ENCODE assay signal across 1 cellular context in the genomic region with DNA sequence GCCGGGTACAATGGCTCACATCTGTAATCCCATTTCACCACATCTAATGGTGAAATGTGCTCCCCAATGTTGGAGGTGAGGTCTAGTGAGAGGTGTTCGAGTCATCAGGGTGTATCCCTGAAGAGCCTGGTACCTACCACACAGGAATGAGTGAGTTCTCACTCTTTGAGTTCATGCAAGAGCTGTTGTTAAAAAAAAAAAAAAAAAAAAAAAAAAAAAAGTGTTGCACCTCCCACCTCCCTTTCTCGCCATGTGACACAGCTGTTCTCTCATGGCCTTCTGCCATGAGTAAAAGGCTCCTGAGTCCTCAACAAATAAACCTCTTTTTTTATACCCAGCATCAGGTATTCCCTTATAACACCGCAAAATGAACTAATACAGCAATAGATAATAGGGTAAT.
TF ChIP-seq lines count a peak whose summit lies in the region.

No MANE protein-coding gene starts in this region.

TF ChIP-seq in K562, 482 proteins besides CTCF, POLR2A, EP300 and RAD21 (continued from another document):
- TF ChIP-seq ZBTB9 (CRISPR knock-in tag; IDR thresholded peaks at IDR 0.05) (no peak), XRCC4 (IDR thresholded peaks at IDR 0.05; ENCODE audit: extremely low read depth, insufficient read depth, insufficient read length) (no peak), MEF2A (IDR thresholded peaks at IDR 0.05; ENCODE audit: control insufficient read depth, low read depth, low read length) (no peak), MEF2D (tag; conservative IDR thresholded peaks at IDR 0.05; ENCODE audit: low read depth) (no peak), DEAF1 (CRISPR knock-in tag; IDR thresholded peaks at IDR 0.05) (no peak), POLR2AphosphoS5 (IDR thresholded peaks at IDR 0.05; ENCODE audit: control insufficient read depth, insufficient read depth, low read depth, low read length) (no peak), ZBED1 (IDR thresholded peaks at IDR 0.05) (no peak), ZFP1 (CRISPR knock-in tag; IDR thresholded peaks at IDR 0.05) (peak; percentile 80)
- TF ChIP-seq, protein P1, sequence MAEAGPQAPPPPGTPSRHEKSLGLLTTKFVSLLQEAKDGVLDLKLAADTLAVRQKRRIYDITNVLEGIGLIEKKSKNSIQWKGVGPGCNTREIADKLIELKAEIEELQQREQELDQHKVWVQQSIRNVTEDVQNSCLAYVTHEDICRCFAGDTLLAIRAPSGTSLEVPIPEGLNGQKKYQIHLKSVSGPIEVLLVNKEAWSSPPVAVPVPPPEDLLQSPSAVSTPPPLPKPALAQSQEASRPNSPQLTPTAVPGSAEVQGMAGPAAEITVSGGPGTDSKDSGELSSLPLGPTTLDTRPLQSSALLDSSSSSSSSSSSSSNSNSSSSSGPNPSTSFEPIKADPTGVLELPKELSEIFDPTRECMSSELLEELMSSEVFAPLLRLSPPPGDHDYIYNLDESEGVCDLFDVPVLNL (CRISPR knock-in tag; IDR thresholded peaks at IDR 0.05; ENCODE audit: low read depth): no peak
- TF ChIP-seq, protein P2, sequence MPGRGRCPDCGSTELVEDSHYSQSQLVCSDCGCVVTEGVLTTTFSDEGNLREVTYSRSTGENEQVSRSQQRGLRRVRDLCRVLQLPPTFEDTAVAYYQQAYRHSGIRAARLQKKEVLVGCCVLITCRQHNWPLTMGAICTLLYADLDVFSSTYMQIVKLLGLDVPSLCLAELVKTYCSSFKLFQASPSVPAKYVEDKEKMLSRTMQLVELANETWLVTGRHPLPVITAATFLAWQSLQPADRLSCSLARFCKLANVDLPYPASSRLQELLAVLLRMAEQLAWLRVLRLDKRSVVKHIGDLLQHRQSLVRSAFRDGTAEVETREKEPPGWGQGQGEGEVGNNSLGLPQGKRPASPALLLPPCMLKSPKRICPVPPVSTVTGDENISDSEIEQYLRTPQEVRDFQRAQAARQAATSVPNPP (IDR thresholded peaks at IDR 0.05; ENCODE audit: borderline replicate concordance, insufficient read depth, insufficient read length): no peak
